Comparison of ENCODE assay signal across 1 cellular context in genomic region chr15:48336940-48337339, GRCh38.
TF ChIP-seq lines count a peak whose summit lies in the region.

No MANE protein-coding gene starts in this region.

TF ChIP-seq in GM23338, 12 proteins besides CTCF, POLR2A, EP300 and RAD21 (continued from another document):
- no peak for TF ChIP-seq ZNF462 (CRISPR knock-in tag; IDR thresholded peaks at IDR 0.05)
